Comparison of ENCODE assay signal across 28 cellular contexts in the genomic region with DNA sequence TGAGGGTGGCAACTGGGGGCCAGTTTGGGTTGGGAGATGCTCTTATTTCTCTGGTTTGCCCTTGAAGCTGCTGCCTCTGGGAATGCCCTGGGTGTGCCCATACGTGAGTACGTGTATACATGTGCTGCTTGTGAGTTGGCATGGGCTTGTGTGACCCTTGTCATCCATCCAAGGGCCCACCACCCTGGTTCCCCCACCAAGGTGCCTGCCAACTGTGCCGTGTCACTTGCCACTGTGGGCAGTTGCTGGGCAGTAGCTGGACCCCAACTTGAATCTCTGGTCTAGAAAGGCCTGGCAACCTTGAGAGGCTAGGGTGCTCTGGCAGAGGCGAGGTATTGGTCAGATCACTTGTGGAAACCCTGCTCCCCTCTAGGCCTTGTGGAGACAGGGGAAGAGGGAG.
"Had no signal": no experiment of that assay in that cellular context is flagged by ENCODE, and none has a peak within 500 bp of the region (broad histone marks: within the 10 kb centered on the region; RNA-seq: fewer than 3 reads in every experiment).

No MANE protein-coding gene starts in this region.

- H3K9me3 Mint-ChIP-seq: immature natural killer cell; naive thymus-derived CD8-positive, alpha-beta T cell; stimulated activated naive CD8-positive, alpha-beta T cell treated with anti-CD3 and anti-CD28 coated beads, Interleukin-15, amount 100 ng/mL, for 72 hours; type B pancreatic cell had no signal

- H3K27ac ChIP-seq: left lung, lower lobe of right lung, neural progenitor cell, neutrophil, parathyroid adenoma, right atrium auricular region, right lobe of liver, tibial nerve, uterus had no signal

- H3K36me3 ChIP-seq: left lung, lower lobe of right lung, neural progenitor cell, neutrophil, right atrium auricular region, right lobe of liver, tibial nerve, uterus had no signal

- H3K4me1 ChIP-seq: left lung, lower lobe of right lung, neural progenitor cell, parathyroid adenoma, right lobe of liver, tibial nerve, uterus had no signal

- H3K4me1 Mint-ChIP-seq: stimulated activated naive CD8-positive, alpha-beta T cell treated with anti-CD3 and anti-CD28 coated beads, Interleukin-15, amount 100 ng/mL, for 72 hours had no signal

- H3K4me3 Mint-ChIP-seq: immature natural killer cell; neural progenitor cell; stimulated activated memory B cell treated with anti-CD40 and anti-IgM and Interleukin-4, amounts not matched to agents 10 μg/mL and 1 μg/mL and 100 μg/mL, for 72 hours; stimulated activated naive CD8-positive, alpha-beta T cell treated with anti-CD3 and anti-CD28 coated beads, Interleukin-15, amount 100 ng/mL, for 72 hours; type B pancreatic cell had no signal

- H3K27me3 ChIP-seq: left lung, right atrium auricular region, right lobe of liver, tibial nerve, uterus had no signal

- H3K36me3 Mint-ChIP-seq: immature natural killer cell; naive thymus-derived CD8-positive, alpha-beta T cell; stimulated activated memory B cell treated with anti-CD40 and anti-IgM and Interleukin-4, amounts not matched to agents 10 μg/mL and 1 μg/mL and 100 μg/mL, for 72 hours had no signal

- H3K4me3 ChIP-seq: left lung, lower lobe of right lung, neural progenitor cell, right atrium auricular region, right lobe of liver, smooth muscle cell, tibial nerve, uterus had no signal

- DNase-seq: hypothalamus; immature natural killer cell; kidney; left colon; left lung; lower lobe of right lung; mammary epithelial cell; mesenchymal stem cell; naive thymus-derived CD8-positive, alpha-beta T cell; occipital lobe; right lobe of liver; stimulated activated CD4-positive, alpha-beta T cell treated with anti-CD3 and anti-CD28 coated beads, Interleukin-1b, Interleukin-23, amount 100 ng/mL, for 48 hours; stimulated activated CD4-positive, alpha-beta T cell treated with anti-CD3 and anti-CD28 coated beads, Interleukin-2, amount 100 ng/mL, for 48 hours; stimulated activated CD4-positive, alpha-beta T cell treated with anti-CD3 and anti-CD28 coated beads, Interleukin-4, amount 100 ng/mL, for 4 hours; stimulated activated CD8-positive, alpha-beta memory T cell treated with anti-CD3 and anti-CD28 coated beads, Interleukin-4, amount 100 ng/mL, for 48 hours; stimulated activated naive CD4-positive, alpha-beta T cell treated with Interleukin-2 at 50 U/mL for 16 hours; stimulated activated naive CD8-positive, alpha-beta T cell treated with anti-CD3 and anti-CD28 coated beads, Interleukin-15, amount 100 ng/mL, for 72 hours; substantia nigra; uterus had no signal

- H3K27ac Mint-ChIP-seq: immature natural killer cell; naive thymus-derived CD8-positive, alpha-beta T cell; neural progenitor cell; progenitor cell of endocrine pancreas; stimulated activated memory B cell treated with anti-CD40 and anti-IgM and Interleukin-4, amounts not matched to agents 10 μg/mL and 1 μg/mL and 100 μg/mL, for 72 hours; type B pancreatic cell had no signal

- H3K27me3 Mint-ChIP-seq: stimulated activated memory B cell treated with anti-CD40 and anti-IgM and Interleukin-4, amounts not matched to agents 10 μg/mL and 1 μg/mL and 100 μg/mL, for 72 hours had no signal

- H3K9me3 ChIP-seq: left lung, lower lobe of right lung, neutrophil, right atrium auricular region, right lobe of liver, tibial nerve, uterus had no signal

- ATAC-seq: left colon; left lung; lower lobe of right lung; naive thymus-derived CD8-positive, alpha-beta T cell; right lobe of liver; stimulated activated memory B cell treated with anti-CD40 and anti-IgM and Interleukin-4, amounts not matched to agents 10 μg/mL and 1 μg/mL and 100 μg/mL, for 72 hours; stimulated activated naive CD8-positive, alpha-beta T cell treated with anti-CD3 and anti-CD28 coated beads, Interleukin-15, amount 100 ng/mL, for 72 hours had no signal
